In genomic region chr17:17424552-17424951, GRCh38 we compare ENCODE assay signal across 25 cellular contexts.
"Had no signal": no experiment of that assay in that cellular context is flagged by ENCODE, and none has a peak within 500 bp of the region (broad histone marks: within the 10 kb centered on the region; RNA-seq: fewer than 3 reads in every experiment).

No MANE protein-coding gene starts in this region.

- H3K27me3 ChIP-seq: colonic mucosa, ovary, sigmoid colon, stomach, thyroid gland had no signal

- H3K4me1 ChIP-seq: colonic mucosa, esophagus squamous epithelium, lower lobe of right lung, sigmoid colon, stomach had no signal

- H3K9me3 ChIP-seq: colonic mucosa, lower lobe of right lung, ovary, thyroid gland had no signal

- H3K27ac ChIP-seq: colonic mucosa, esophagus squamous epithelium, lower lobe of right lung, ovary, sigmoid colon, stomach had no signal

- H3K36me3 ChIP-seq: colonic mucosa, esophagus squamous epithelium, lower lobe of right lung, ovary, sigmoid colon, stomach, thyroid gland had no signal

- DNase-seq: colonic mucosa; dermis blood vessel endothelial cell; effector memory CD4-positive, alpha-beta T cell; esophagus squamous epithelium; foreskin melanocyte; glutamatergic neuron; hypothalamus; immature natural killer cell; islet precursor cell; kidney glomerular epithelial cell; left colon; left ventricle myocardium superior; nephron progenitor cell; occipital lobe; ovary; stimulated activated CD4-positive, alpha-beta T cell treated with anti-CD3 and anti-CD28 coated beads, Interleukin-2, amount 100 ng/mL, for 24 hours; stimulated activated CD4-positive, alpha-beta T cell treated with anti-CD3 and anti-CD28 coated beads, Interleukin-4, amount 100 ng/mL, for 24 hours; stimulated activated naive CD4-positive, alpha-beta T cell treated with Interleukin-2 at 50 U/mL for 16 hours; thyroid gland had no signal

- FAIRE-seq: endothelial cell of umbilical vein had no signal

- ATAC-seq: left colon; left ventricle myocardium superior; lower lobe of right lung; naive thymus-derived CD8-positive, alpha-beta T cell; stimulated activated effector memory CD8-positive, alpha-beta T cell treated with anti-CD3 and anti-CD28 coated beads, Interleukin-12 subunit alpha, Interleukin-12 subunit beta, amount 100 ng/mL, for 72 hours had no signal

- H3K4me3 ChIP-seq: colonic mucosa, esophagus squamous epithelium, lower lobe of right lung, ovary, sigmoid colon, stomach, thyroid gland had no signal
